ENCODE assay signal across 16 cellular contexts in genomic region chr19:32129141-32129540, GRCh38.
"Had no signal": no experiment of that assay in that cellular context is flagged by ENCODE, and none has a peak within 500 bp of the region (broad histone marks: within the 10 kb centered on the region; RNA-seq: fewer than 3 reads in every experiment).

No MANE protein-coding gene starts in this region.

- DNase-seq: activated CD4-positive, alpha-beta T cell treated with anti-CD3 and anti-CD28 coated beads, Interleukin-2, amount 50 U/mL, for 1 hour; activated CD8-positive, alpha-beta memory T cell treated with anti-CD3 and anti-CD28 coated beads, Interleukin-2, amount 50 U/mL, for 4 hours; activated naive CD4-positive, alpha-beta T cell treated with anti-CD3 and anti-CD28 coated beads for 36 hours; activated T-cell treated with anti-CD3 and anti-CD28 coated beads, Interleukin-2, amount 50 U/mL, for 4 hours; body of pancreas; effector memory CD8-positive, alpha-beta T cell; foreskin fibroblast; midbrain; stimulated activated CD4-positive, alpha-beta T cell treated with anti-CD3 and anti-CD28 coated beads, Interleukin-12 subunit alpha, Interleukin-12 subunit beta, amount 100 ng/mL, for 4 hours; stimulated activated CD4-positive, alpha-beta T cell treated with anti-CD3 and anti-CD28 coated beads, Interleukin-1b, Interleukin-23, amount 100 ng/mL, for 48 hours; stimulated activated CD8-positive, alpha-beta memory T cell treated with anti-CD3 and anti-CD28 coated beads, Interleukin-4, amount 100 ng/mL, for 48 hours; stimulated activated naive CD4-positive, alpha-beta T cell; T1000; thyroid gland had no signal

- H3K27ac Mint-ChIP-seq: activated naive CD4-positive, alpha-beta T cell treated with anti-CD3 and anti-CD28 coated beads for 36 hours; effector memory CD8-positive, alpha-beta T cell had no signal

- H3K9me3 ChIP-seq: body of pancreas, thyroid gland had no signal

- H3K4me3 Mint-ChIP-seq: activated naive CD4-positive, alpha-beta T cell treated with anti-CD3 and anti-CD28 coated beads for 36 hours; activated T-cell treated with anti-CD3 and anti-CD28 coated beads, Interleukin-2, amount 50 U/mL, for 4 hours; effector memory CD8-positive, alpha-beta T cell had no signal

- H3K9me3 Mint-ChIP-seq: activated T-cell treated with anti-CD3 and anti-CD28 coated beads, Interleukin-2, amount 50 U/mL, for 4 hours; effector memory CD8-positive, alpha-beta T cell had no signal

- H3K79me2 ChIP-seq: parathyroid adenoma had no signal

- H3K4me1 ChIP-seq: body of pancreas, parathyroid adenoma, thyroid gland had no signal

- H3K27ac ChIP-seq: body of pancreas, parathyroid adenoma, thyroid gland had no signal

- H3K4me3 ChIP-seq: body of pancreas, lung, thyroid gland had no signal

- H3K36me3 ChIP-seq: thyroid gland had no signal

- H3K27me3 ChIP-seq: body of pancreas, thyroid gland had no signal

- H3K9ac ChIP-seq: parathyroid adenoma had no signal

- H2AFZ ChIP-seq: parathyroid adenoma had no signal
